1 cellular context compared by ENCODE assay signal in genomic region chr2:218024336-218024735, GRCh38.
TF ChIP-seq lines count a peak whose summit lies in the region.

No MANE protein-coding gene starts in this region.

TF ChIP-seq in SK-N-SH, 30 proteins besides CTCF, POLR2A, EP300 and RAD21 (continued from another document):
- TF ChIP-seq ZBTB33 (IDR thresholded peaks at IDR 0.05; ENCODE audit: borderline replicate concordance, low read depth): no peak
TF ChIP-seq in SK-N-SH: peak in this region for 0.
